Comparison of ENCODE assay signal across 13 cellular contexts in the genomic region with DNA sequence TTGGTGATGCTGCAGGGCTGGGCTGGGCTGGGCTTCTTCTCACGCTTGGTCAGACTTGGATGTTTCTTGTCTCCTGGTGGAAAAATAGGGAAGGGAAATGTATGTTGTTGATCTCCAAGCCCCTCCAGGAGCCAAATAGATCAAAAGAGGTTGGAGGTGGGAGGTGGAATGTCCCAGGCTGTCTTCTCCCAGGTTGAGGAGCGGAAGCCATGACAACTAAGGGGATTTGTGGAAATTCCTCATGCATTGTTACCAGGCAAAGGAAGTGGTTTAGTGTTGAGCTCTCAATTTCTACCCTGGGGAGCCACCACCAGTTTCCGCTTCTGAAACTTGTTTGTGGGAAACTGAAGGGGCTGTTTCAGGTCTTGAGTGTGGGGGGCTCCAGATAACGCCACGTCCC.
DNase-seq lines count a peak whose midpoint lies in the region; TF ChIP-seq lines count a peak whose summit lies in the region.
"Had no signal": no experiment of that assay in that cellular context is flagged by ENCODE, and none has a peak within 500 bp of the region (broad histone marks: within the 10 kb centered on the region; RNA-seq: fewer than 3 reads in every experiment).

No MANE protein-coding gene starts in this region.

- no peak for TF ChIP-seq POLR2A in prostate gland (IDR thresholded peaks at IDR 0.05)

- H3K36me3 ChIP-seq in SJSA1 (no peaks in the 10 kb centered on the region), prostate gland (no peaks in the 10 kb centered on the region)

- H3K36me3 Mint-ChIP-seq in T-helper 2 cell treated with Interferon-gamma antibody and Interleukin-4, amounts not matched to agents 5 μg/mL and 100 μg/mL, for 36 hours (ENCODE audit: low read depth): no peaks in the 10 kb centered on the region
- no peaks in the 10 kb centered on the region for H3K36me3 Mint-ChIP-seq in Calu3 (ENCODE audit: insufficient read depth, unreplicated experiment)

- H3K4me1 Mint-ChIP-seq in T-helper 2 cell treated with Interferon-gamma antibody and Interleukin-4, amounts not matched to agents 5 μg/mL and 100 μg/mL, for 36 hours (ENCODE audit: low read depth): no peaks in the 10 kb centered on the region
- peaks cover 9% of the 10 kb centered on the region for H3K4me1 Mint-ChIP-seq in Calu3 (ENCODE audit: low read depth, unreplicated experiment)

- H3K4me3 ChIP-seq in SJSA1: no peak overlapping the region
- H3K4me3 ChIP-seq in prostate gland: no peak overlapping the region
- H3K4me3 ChIP-seq: smooth muscle cell had no signal

- intact Hi-C loops in prostate gland (cut with DNase I) (no loop called here), Calu3 (cut with micrococcal nuclease; ENCODE audit: unreplicated experiment) (no loop called here)

- TF ChIP-seq CTCF in prostate gland (IDR thresholded peaks at IDR 0.05): no peak
- TF ChIP-seq CTCF in Calu3 (IDR thresholded peaks at IDR 0.05; ENCODE audit: unreplicated experiment): no peak

- no TSS peak for BruUV-seq in Calu3 (replicated peaks; lab: Mats Ljungman, UMichigan)

- H3K27ac Mint-ChIP-seq in T-helper 2 cell treated with Interferon-gamma antibody and Interleukin-4, amounts not matched to agents 5 μg/mL and 100 μg/mL, for 36 hours: no peak overlapping the region
- H3K27ac Mint-ChIP-seq in Calu3 (ENCODE audit: unreplicated experiment): no peak overlapping the region

- H3K27me3 ChIP-seq in SJSA1 (replicated peaks) (no peaks in the 10 kb centered on the region), prostate gland (replicated peaks; ENCODE audit: insufficient read depth) (no peaks in the 10 kb centered on the region)

- WGBS in prostate gland: 78% methylated on average over 5 of the region's 5 CpGs

- H3K27ac ChIP-seq in SJSA1 (peak overlapping the region; percentile 45), prostate gland (peak overlapping the region; percentile 38 to 47)

- H3K4me1 ChIP-seq in SJSA1 (replicated peaks) (peaks cover 56% of the 10 kb centered on the region), prostate gland (replicated peaks) (peaks cover 6% of the 10 kb centered on the region)

- no peaks in the 10 kb centered on the region for H3K9me3 Mint-ChIP-seq in T-helper 2 cell treated with Interferon-gamma antibody and Interleukin-4, amounts not matched to agents 5 μg/mL and 100 μg/mL, for 36 hours
- no peaks in the 10 kb centered on the region for H3K9me3 Mint-ChIP-seq in Calu3 (ENCODE audit: low read depth, unreplicated experiment)

- H3K9me3 ChIP-seq in SJSA1 (replicated peaks): 0 out of 2 replicates have a peak, but pooled peaks cover 3% of the 10 kb centered on the region
- no peaks in the 10 kb centered on the region for H3K9me3 ChIP-seq in prostate gland

- CTCF ChIA-PET in Calu3 (lab: Charles Lee): interaction anchor here (0.5 kb wide), 1 partner anchor 1087 kb away, joined by 6 read pairs; no protein-coding TSS in a partner anchor

- no peaks in the 10 kb centered on the region for H3K27me3 Mint-ChIP-seq in T-helper 2 cell treated with Interferon-gamma antibody and Interleukin-4, amounts not matched to agents 5 μg/mL and 100 μg/mL, for 36 hours (ENCODE audit: low read depth)
- peaks cover 13% of the 10 kb centered on the region for H3K27me3 Mint-ChIP-seq in Calu3 (ENCODE audit: unreplicated experiment)

- H3K4me3 Mint-ChIP-seq in T-helper 2 cell treated with Interferon-gamma antibody and Interleukin-4, amounts not matched to agents 5 μg/mL and 100 μg/mL, for 36 hours: no peak overlapping the region
- no peak overlapping the region for H3K4me3 Mint-ChIP-seq in Calu3 (ENCODE audit: low read depth, unreplicated experiment)

- DNase-seq in Daoy (ENCODE audit: low read depth) (peak; percentile 79), SJSA1 (ENCODE audit: low read depth in 1 of 2, low spot score in 2 of 2) (no peak), fibroblast of gingiva (ENCODE audit: low read depth) (peak; percentile 31), prostate gland (ENCODE audit: low spot score) (no peak), Calu3 (no peak)
- no peak for DNase-seq in activated CD4-positive, CD25-positive, alpha-beta regulatory T cell (lab: John Stamatoyannopoulos, UW)
- DNase-seq in T-helper 2 cell treated with Interferon-gamma antibody and Interleukin-4, amounts not matched to agents 5 μg/mL and 100 μg/mL, for 36 hours (ENCODE audit: low spot score): no peak
- DNase-seq in activated naive CD4-positive, alpha-beta T cell (lab: John Stamatoyannopoulos, UW): no peak
- DNase-seq: activated CD8-positive, alpha-beta memory T cell treated with anti-CD3 and anti-CD28 coated beads, Interleukin-2, amount 50 U/mL, for 48 hours; amniotic stem cell; C1 segment of cervical spinal cord; GF-D8 had no signal

Comparison
In these comparisons a context has a peak if more than half of its experiments do, and no peak if none do; other contexts are left out.
1. DNase-seq: peak in Daoy (single experiment) and fibroblast of gingiva (single experiment); none in SJSA1 (0 of 2), prostate gland (single experiment), activated CD4-positive, CD25-positive, alpha-beta regulatory T cell (0 of 4), T-helper 2 cell treated with Interferon-gamma antibody and Interleukin-4, amounts not matched to agents 5 μg/mL and 100 μg/mL, for 36 hours (single experiment), activated naive CD4-positive, alpha-beta T cell (0 of 4) and Calu3 (single experiment).